Comparison of ENCODE assay signal across 1 cellular context in genomic region chr22:27627444-27627833, GRCh38.
TF ChIP-seq lines count a peak whose summit lies in the region.

No MANE protein-coding gene starts in this region.

TF ChIP-seq in HepG2, 621 proteins besides CTCF, POLR2A, EP300 and RAD21 (continued from another document and continues in another):
- TF ChIP-seq, protein P1, sequence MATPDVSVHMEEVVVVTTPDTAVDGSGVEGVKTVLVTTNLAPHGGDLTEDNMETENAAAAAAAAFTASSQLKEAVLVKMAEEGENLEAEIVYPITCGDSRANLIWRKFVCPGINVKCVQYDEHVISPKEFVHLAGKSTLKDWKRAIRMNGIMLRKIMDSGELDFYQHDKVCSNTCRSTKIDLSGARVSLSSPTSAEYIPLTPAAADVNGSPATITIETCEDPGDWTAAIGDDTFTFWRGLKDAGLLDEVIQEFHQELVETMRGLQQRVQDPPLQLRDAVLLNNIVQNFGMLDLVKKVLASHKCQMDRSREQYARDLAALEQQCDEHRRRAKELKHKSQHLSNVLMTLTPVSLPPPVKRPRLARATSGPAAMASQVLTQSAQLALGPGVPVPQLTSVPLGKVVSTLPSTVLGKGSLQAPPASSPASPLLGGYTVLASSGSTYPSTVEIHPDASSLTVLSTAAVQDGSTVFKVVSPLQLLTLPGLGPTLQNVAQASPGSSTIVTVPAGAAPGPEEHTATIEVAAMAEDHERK (CRISPR knock-in tag; IDR thresholded peaks at IDR 0.05; ENCODE audit: low read depth): no peak
- TF ChIP-seq, protein P2, sequence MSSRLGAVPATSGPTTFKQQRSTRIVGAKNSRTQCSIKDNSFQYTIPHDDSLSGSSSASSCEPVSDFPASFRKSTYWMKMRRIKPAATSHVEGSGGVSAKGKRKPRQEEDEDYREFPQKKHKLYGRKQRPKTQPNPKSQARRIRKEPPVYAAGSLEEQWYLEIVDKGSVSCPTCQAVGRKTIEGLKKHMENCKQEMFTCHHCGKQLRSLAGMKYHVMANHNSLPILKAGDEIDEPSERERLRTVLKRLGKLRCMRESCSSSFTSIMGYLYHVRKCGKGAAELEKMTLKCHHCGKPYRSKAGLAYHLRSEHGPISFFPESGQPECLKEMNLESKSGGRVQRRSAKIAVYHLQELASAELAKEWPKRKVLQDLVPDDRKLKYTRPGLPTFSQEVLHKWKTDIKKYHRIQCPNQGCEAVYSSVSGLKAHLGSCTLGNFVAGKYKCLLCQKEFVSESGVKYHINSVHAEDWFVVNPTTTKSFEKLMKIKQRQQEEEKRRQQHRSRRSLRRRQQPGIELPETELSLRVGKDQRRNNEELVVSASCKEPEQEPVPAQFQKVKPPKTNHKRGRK (CRISPR knock-in tag; IDR thresholded peaks at IDR 0.05): no peak
- TF ChIP-seq, protein P3, sequence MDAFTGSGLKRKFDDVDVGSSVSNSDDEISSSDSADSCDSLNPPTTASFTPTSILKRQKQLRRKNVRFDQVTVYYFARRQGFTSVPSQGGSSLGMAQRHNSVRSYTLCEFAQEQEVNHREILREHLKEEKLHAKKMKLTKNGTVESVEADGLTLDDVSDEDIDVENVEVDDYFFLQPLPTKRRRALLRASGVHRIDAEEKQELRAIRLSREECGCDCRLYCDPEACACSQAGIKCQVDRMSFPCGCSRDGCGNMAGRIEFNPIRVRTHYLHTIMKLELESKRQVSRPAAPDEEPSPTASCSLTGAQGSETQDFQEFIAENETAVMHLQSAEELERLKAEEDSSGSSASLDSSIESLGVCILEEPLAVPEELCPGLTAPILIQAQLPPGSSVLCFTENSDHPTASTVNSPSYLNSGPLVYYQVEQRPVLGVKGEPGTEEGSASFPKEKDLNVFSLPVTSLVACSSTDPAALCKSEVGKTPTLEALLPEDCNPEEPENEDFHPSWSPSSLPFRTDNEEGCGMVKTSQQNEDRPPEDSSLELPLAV (CRISPR knock-in tag; conservative IDR thresholded peaks at IDR 0.05; ENCODE audit: low read depth): no peak
- no peak for TF ChIP-seq ZNF484 (CRISPR knock-in tag; IDR thresholded peaks at IDR 0.05; ENCODE audit: borderline replicate concordance, low read depth)
- no peak for TF ChIP-seq RFX3 (CRISPR knock-in tag; IDR thresholded peaks at IDR 0.05)
- TF ChIP-seq SOX6 (IDR thresholded peaks at IDR 0.05): no peak
- TF ChIP-seq SOX6 (CRISPR knock-in tag; IDR thresholded peaks at IDR 0.05): 0 out of 2 replicates have a peak, but pooled peaks have one; percentile 31
- 0 out of 2 replicates have a peak, but pooled peaks have one; percentile 38 for TF ChIP-seq ZNF264 (CRISPR knock-in tag; IDR thresholded peaks at IDR 0.05)
- TF ChIP-seq TFAP4 (IDR thresholded peaks at IDR 0.05; ENCODE audit: borderline replicate concordance, low read depth): no peak
- TF ChIP-seq HCFC1 (IDR thresholded peaks at IDR 0.05; ENCODE audit: low read depth, low read length): no peak
- no peak for TF ChIP-seq DMAP1 (CRISPR knock-in tag; IDR thresholded peaks at IDR 0.05)
- no peak for TF ChIP-seq MIER2 (CRISPR knock-in tag; IDR thresholded peaks at IDR 0.05)
- peak; percentile 38; the same call in 1 of the 2 replicates for TF ChIP-seq FOXO1 (CRISPR knock-in tag; IDR thresholded peaks at IDR 0.05)
- TF ChIP-seq KAT8 (CRISPR knock-in tag; IDR thresholded peaks at IDR 0.05): no peak
- TF ChIP-seq ETS1 (CRISPR knock-in tag; IDR thresholded peaks at IDR 0.05): no peak
- TF ChIP-seq TEF (CRISPR knock-in tag; IDR thresholded peaks at IDR 0.05): no peak
- TF ChIP-seq ZNF572 (CRISPR knock-in tag; IDR thresholded peaks at IDR 0.05): no peak
- no peak for TF ChIP-seq ZNF367 (CRISPR knock-in tag; IDR thresholded peaks at IDR 0.05; ENCODE audit: borderline replicate concordance)
- no peak for TF ChIP-seq POLR2G (IDR thresholded peaks at IDR 0.05; ENCODE audit: low read depth, low read length)
- TF ChIP-seq JARID2 (CRISPR knock-in tag; IDR thresholded peaks at IDR 0.05; ENCODE audit: insufficient replicate concordance): no peak
- TF ChIP-seq ASH2L (IDR thresholded peaks at IDR 0.05; ENCODE audit: insufficient read length, low read depth, low read length): peak; percentile 52
- no peak for TF ChIP-seq PHF20 (CRISPR knock-in tag; IDR thresholded peaks at IDR 0.05)
- TF ChIP-seq FOXC1 (CRISPR knock-in tag; IDR thresholded peaks at IDR 0.05; ENCODE audit: borderline replicate concordance): no peak
- no peak for TF ChIP-seq ARID2 (CRISPR knock-in tag; IDR thresholded peaks at IDR 0.05; ENCODE audit: borderline replicate concordance)
- no peak for TF ChIP-seq ZNF343 (CRISPR knock-in tag; IDR thresholded peaks at IDR 0.05)
- TF ChIP-seq MAZ (IDR thresholded peaks at IDR 0.05; ENCODE audit: borderline replicate concordance, low read depth, low read length): no peak
- no peak for TF ChIP-seq MAZ (CRISPR knock-in tag; IDR thresholded peaks at IDR 0.05; ENCODE audit: low read depth)
- no peak for TF ChIP-seq IRF9 (CRISPR knock-in tag; IDR thresholded peaks at IDR 0.05; ENCODE audit: borderline replicate concordance)
- no peak for TF ChIP-seq ZFP36L2 (CRISPR knock-in tag; IDR thresholded peaks at IDR 0.05)
- TF ChIP-seq HNF4A (CRISPR knock-in tag; IDR thresholded peaks at IDR 0.05): peak; percentile 81
- TF ChIP-seq ZNF335 (CRISPR knock-in tag; IDR thresholded peaks at IDR 0.05): no peak
- no peak for TF ChIP-seq ZNF432 (CRISPR knock-in tag; IDR thresholded peaks at IDR 0.05; ENCODE audit: borderline replicate concordance)
- TF ChIP-seq KDM6A (CRISPR knock-in tag; IDR thresholded peaks at IDR 0.05; ENCODE audit: low read depth): no peak
- TF ChIP-seq ZFP41 (CRISPR knock-in tag; IDR thresholded peaks at IDR 0.05; ENCODE audit: borderline replicate concordance): no peak
- no peak for TF ChIP-seq ZNF607 (CRISPR knock-in tag; IDR thresholded peaks at IDR 0.05; ENCODE audit: borderline replicate concordance)
- TF ChIP-seq KDM5A (IDR thresholded peaks at IDR 0.05; ENCODE audit: borderline replicate concordance, low read length): no peak
- TF ChIP-seq NR2F2 (IDR thresholded peaks at IDR 0.05; ENCODE audit: borderline replicate concordance, low read depth): no peak
- no peak for TF ChIP-seq ZSCAN20 (CRISPR knock-in tag; IDR thresholded peaks at IDR 0.05; ENCODE audit: borderline replicate concordance)
- no peak for TF ChIP-seq ZFP36L1 (CRISPR knock-in tag; IDR thresholded peaks at IDR 0.05)
- no peak for TF ChIP-seq ZUFSP (CRISPR knock-in tag; IDR thresholded peaks at IDR 0.05; ENCODE audit: borderline replicate concordance)
- TF ChIP-seq, protein P4, sequence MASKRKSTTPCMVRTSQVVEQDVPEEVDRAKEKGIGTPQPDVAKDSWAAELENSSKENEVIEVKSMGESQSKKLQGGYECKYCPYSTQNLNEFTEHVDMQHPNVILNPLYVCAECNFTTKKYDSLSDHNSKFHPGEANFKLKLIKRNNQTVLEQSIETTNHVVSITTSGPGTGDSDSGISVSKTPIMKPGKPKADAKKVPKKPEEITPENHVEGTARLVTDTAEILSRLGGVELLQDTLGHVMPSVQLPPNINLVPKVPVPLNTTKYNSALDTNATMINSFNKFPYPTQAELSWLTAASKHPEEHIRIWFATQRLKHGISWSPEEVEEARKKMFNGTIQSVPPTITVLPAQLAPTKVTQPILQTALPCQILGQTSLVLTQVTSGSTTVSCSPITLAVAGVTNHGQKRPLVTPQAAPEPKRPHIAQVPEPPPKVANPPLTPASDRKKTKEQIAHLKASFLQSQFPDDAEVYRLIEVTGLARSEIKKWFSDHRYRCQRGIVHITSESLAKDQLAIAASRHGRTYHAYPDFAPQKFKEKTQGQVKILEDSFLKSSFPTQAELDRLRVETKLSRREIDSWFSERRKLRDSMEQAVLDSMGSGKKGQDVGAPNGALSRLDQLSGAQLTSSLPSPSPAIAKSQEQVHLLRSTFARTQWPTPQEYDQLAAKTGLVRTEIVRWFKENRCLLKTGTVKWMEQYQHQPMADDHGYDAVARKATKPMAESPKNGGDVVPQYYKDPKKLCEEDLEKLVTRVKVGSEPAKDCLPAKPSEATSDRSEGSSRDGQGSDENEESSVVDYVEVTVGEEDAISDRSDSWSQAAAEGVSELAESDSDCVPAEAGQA (IDR thresholded peaks at IDR 0.05; ENCODE audit: low read depth): 0 out of 2 replicates have a peak, but pooled peaks have one; percentile 23
- TF ChIP-seq, protein P4 (CRISPR knock-in tag; IDR thresholded peaks at IDR 0.05; ENCODE audit: borderline replicate concordance): no peak
- peak; percentile 35; the same call in 1 of the 2 replicates for TF ChIP-seq ZBTB7B (CRISPR knock-in tag; IDR thresholded peaks at IDR 0.05)
- no peak for TF ChIP-seq KLF16 (CRISPR knock-in tag; IDR thresholded peaks at IDR 0.05)
- TF ChIP-seq, protein P5, sequence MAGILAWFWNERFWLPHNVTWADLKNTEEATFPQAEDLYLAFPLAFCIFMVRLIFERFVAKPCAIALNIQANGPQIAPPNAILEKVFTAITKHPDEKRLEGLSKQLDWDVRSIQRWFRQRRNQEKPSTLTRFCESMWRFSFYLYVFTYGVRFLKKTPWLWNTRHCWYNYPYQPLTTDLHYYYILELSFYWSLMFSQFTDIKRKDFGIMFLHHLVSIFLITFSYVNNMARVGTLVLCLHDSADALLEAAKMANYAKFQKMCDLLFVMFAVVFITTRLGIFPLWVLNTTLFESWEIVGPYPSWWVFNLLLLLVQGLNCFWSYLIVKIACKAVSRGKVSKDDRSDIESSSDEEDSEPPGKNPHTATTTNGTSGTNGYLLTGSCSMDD (CRISPR knock-in tag; IDR thresholded peaks at IDR 0.05): no peak
- TF ChIP-seq NR3C1 (CRISPR knock-in tag; IDR thresholded peaks at IDR 0.05): no peak
- no peak for TF ChIP-seq ZBTB42 (CRISPR knock-in tag; IDR thresholded peaks at IDR 0.05)
- no peak for TF ChIP-seq SMAD9 (CRISPR knock-in tag; IDR thresholded peaks at IDR 0.05)
- TF ChIP-seq ZNF670 (CRISPR knock-in tag; IDR thresholded peaks at IDR 0.05; ENCODE audit: borderline replicate concordance): no peak
